27 cellular contexts compared by ENCODE assay signal in the genomic region with DNA sequence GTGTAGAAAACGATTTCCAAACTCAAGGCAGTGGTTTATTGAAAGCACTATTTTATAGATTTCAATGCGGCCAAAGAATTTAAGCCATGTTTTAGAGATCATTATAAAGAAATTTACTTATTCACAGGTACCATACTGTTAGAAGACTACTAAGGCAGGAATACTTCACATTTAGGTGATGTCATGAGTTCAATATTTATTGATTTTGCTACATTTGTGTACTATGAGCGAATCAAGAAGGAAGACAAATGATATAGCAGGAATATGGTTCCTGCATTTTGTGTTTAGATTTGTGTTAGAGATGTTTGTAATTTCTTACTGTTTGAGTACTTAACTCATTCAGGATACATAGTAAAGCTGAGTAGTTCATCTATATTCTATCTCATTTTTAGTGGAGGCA. TPM values are rescaled to one million over a fixed set of nuclear protein-coding genes. Genes with fewer than 3 reads are reported as not detected.
A peak's percentile ranks its signal among the peaks of the same experiment; 100 is the strongest.
DNase-seq lines count a peak whose midpoint lies in the region; ATAC-seq and TF ChIP-seq lines count a peak whose summit lies in the region.
"Had no signal": no experiment of that assay in that cellular context is flagged by ENCODE, and none has a peak within 500 bp of the region (broad histone marks: within the 10 kb centered on the region; RNA-seq: fewer than 3 reads in every experiment).

No MANE protein-coding gene starts in this region.

- POLR2A ChIA-PET in CD8-positive, alpha-beta T cell (lab: Charles Lee) = no interaction called here
- POLR2A ChIA-PET in HEK293 (lab: Yijun Ruan, JAX) = interaction anchor here (0.7 kb wide), 1 partner anchor 635 kb away, joined by 4 read pairs; no protein-coding TSS in a partner anchor

- no peak for ATAC-seq in CD8-positive, alpha-beta T cell
- ATAC-seq in HG02588 (IDR thresholded peaks at IDR 0.05; ENCODE audit: unreplicated experiment) = no peak
- ATAC-seq: HCT116, left lobe of liver, sciatic nerve had no signal

- no peak for TF ChIP-seq POLR2A in uterus (IDR thresholded peaks at IDR 0.05)

- H3K27me3 ChIP-seq in CD8-positive, alpha-beta T cell (ENCODE audit: insufficient read depth, low read length) = no peaks in the 10 kb centered on the region
- H3K27me3 ChIP-seq in uterus = no peaks in the 10 kb centered on the region
- H3K27me3 ChIP-seq: colonic mucosa, SJCRH30, tibial artery had no signal

- H3K36me3 Mint-ChIP-seq in CD8-positive, alpha-beta T cell = peaks cover 15% of the 10 kb centered on the region
- peaks cover 18% of the 10 kb centered on the region for H3K36me3 Mint-ChIP-seq in activated T-helper 2 cell treated with anti-CD3 and anti-CD28 coated beads, Interferon-gamma antibody, Interleukin-2, Interleukin-4, amounts not matched to agents 10 μg/mL and 5 μg/mL and 100 μg/mL, durations not matched to agents 14 hours and 24 hours and 36 hours (ENCODE audit: low read depth)
- H3K36me3 Mint-ChIP-seq in nephron progenitor cell (ENCODE audit: low read depth) = peaks cover 5% of the 10 kb centered on the region
- H3K36me3 Mint-ChIP-seq: activated CD4-positive, alpha-beta memory T cell treated with anti-CD3 and anti-CD28 coated beads for 36 hours had no signal

- no peaks in the 10 kb centered on the region for H3K9me3 Mint-ChIP-seq in CD8-positive, alpha-beta T cell
- no peaks in the 10 kb centered on the region for H3K9me3 Mint-ChIP-seq in activated T-helper 2 cell treated with anti-CD3 and anti-CD28 coated beads, Interferon-gamma antibody, Interleukin-2, Interleukin-4, amounts not matched to agents 10 μg/mL and 5 μg/mL and 100 μg/mL, durations not matched to agents 14 hours and 24 hours and 36 hours
- no peaks in the 10 kb centered on the region for H3K9me3 Mint-ChIP-seq in nephron progenitor cell
- H3K9me3 Mint-ChIP-seq: activated CD4-positive, alpha-beta memory T cell treated with anti-CD3 and anti-CD28 coated beads for 36 hours; activated naive CD8-positive, alpha-beta T cell treated with anti-CD3 and anti-CD28 coated beads, Interleukin-2, amount 10 ng/mL, durations not matched to agents 7 days and 5 days had no signal

- no peak overlapping the region for H3K27ac ChIP-seq in CD8-positive, alpha-beta T cell (ENCODE audit: low read depth, low read length)
- H3K27ac ChIP-seq in HEK293 (ENCODE audit: extremely low read depth, low read depth, low read length) = no peak overlapping the region
- no peak overlapping the region for H3K27ac ChIP-seq in uterus
- H3K27ac ChIP-seq: colonic mucosa, SJCRH30, tibial artery had no signal

- intact Hi-C loops in CD8-positive, alpha-beta T cell (cut with DNase I, micrococcal nuclease) = loop anchor here (10.0 kb wide), 4 partner anchors 342 to 702 kb away; a partner anchor contains a TSS
- intact Hi-C loops in activated T-helper 2 cell treated with anti-CD3 and anti-CD28 coated beads, Interferon-gamma antibody, Interleukin-2, Interleukin-4, amounts not matched to agents 10 μg/mL and 5 μg/mL and 100 μg/mL, durations not matched to agents 14 hours and 24 hours and 36 hours (cut with micrococcal nuclease) = loop anchor here (10.0 kb wide), 1 partner anchor 418 kb away; no protein-coding TSS in a partner anchor
- intact Hi-C loops in uterus (cut with DNase I; ENCODE audit: low total_unique reads) = no loop called here

- H3K9me3 ChIP-seq in CD8-positive, alpha-beta T cell (ENCODE audit: low read length) = no peaks in the 10 kb centered on the region
- H3K9me3 ChIP-seq in HEK293 (ENCODE audit: control insufficient read depth, insufficient read depth, low read depth, low read length) (no peaks in the 10 kb centered on the region), uterus (no peaks in the 10 kb centered on the region)
- H3K9me3 ChIP-seq: colonic mucosa, SJCRH30, tibial artery had no signal

- H3K27ac Mint-ChIP-seq in CD8-positive, alpha-beta T cell = no peak overlapping the region
- H3K27ac Mint-ChIP-seq in activated T-helper 2 cell treated with anti-CD3 and anti-CD28 coated beads, Interferon-gamma antibody, Interleukin-2, Interleukin-4, amounts not matched to agents 10 μg/mL and 5 μg/mL and 100 μg/mL, durations not matched to agents 14 hours and 24 hours and 36 hours = no peak overlapping the region
- no peak overlapping the region for H3K27ac Mint-ChIP-seq in nephron progenitor cell
- H3K27ac Mint-ChIP-seq: activated CD4-positive, alpha-beta memory T cell treated with anti-CD3 and anti-CD28 coated beads for 36 hours; activated naive CD8-positive, alpha-beta T cell treated with anti-CD3 and anti-CD28 coated beads, Interleukin-2, amount 10 ng/mL, durations not matched to agents 7 days and 5 days had no signal

- no peak overlapping the region for H3K4me3 ChIP-seq in CD8-positive, alpha-beta T cell (ENCODE audit: low read depth, low read length)
- no peak overlapping the region for H3K4me3 ChIP-seq in HEK293 (ENCODE audit: low read depth, low read length)
- H3K4me3 ChIP-seq in uterus = no peak overlapping the region
- H3K4me3 ChIP-seq: colonic mucosa, SJCRH30, tibial artery had no signal

- CTCF ChIA-PET in CD8-positive, alpha-beta T cell (lab: Charles Lee) = no interaction called here
- CTCF ChIA-PET in HEK293 (lab: Yijun Ruan, JAX) = no interaction called here

- peaks cover 18% of the 10 kb centered on the region for H3K4me1 ChIP-seq in CD8-positive, alpha-beta T cell (ENCODE audit: insufficient read depth, low read length)
- H3K4me1 ChIP-seq in HEK293 (ENCODE audit: control insufficient read depth, insufficient read depth, low read length) = peaks cover 16% of the 10 kb centered on the region
- H3K4me1 ChIP-seq in uterus = peaks cover 0 to 9% of the 10 kb centered on the region in 2 donors
- H3K4me1 ChIP-seq: colonic mucosa had no signal

- peak overlapping the region; percentile 33 for H3K4me3 Mint-ChIP-seq in CD8-positive, alpha-beta T cell
- H3K4me3 Mint-ChIP-seq in activated T-helper 2 cell treated with anti-CD3 and anti-CD28 coated beads, Interferon-gamma antibody, Interleukin-2, Interleukin-4, amounts not matched to agents 10 μg/mL and 5 μg/mL and 100 μg/mL, durations not matched to agents 14 hours and 24 hours and 36 hours (ENCODE audit: low read depth) = peak overlapping the region; percentile 40
- H3K4me3 Mint-ChIP-seq in nephron progenitor cell = peak overlapping the region; percentile 49
- H3K4me3 Mint-ChIP-seq: activated CD4-positive, alpha-beta memory T cell treated with anti-CD3 and anti-CD28 coated beads for 36 hours had no signal

- peaks cover 24% of the 10 kb centered on the region for H3K4me1 Mint-ChIP-seq in CD8-positive, alpha-beta T cell (ENCODE audit: low read depth)
- peaks cover 15% of the 10 kb centered on the region for H3K4me1 Mint-ChIP-seq in activated T-helper 2 cell treated with anti-CD3 and anti-CD28 coated beads, Interferon-gamma antibody, Interleukin-2, Interleukin-4, amounts not matched to agents 10 μg/mL and 5 μg/mL and 100 μg/mL, durations not matched to agents 14 hours and 24 hours and 36 hours (ENCODE audit: low read depth)
- peaks cover 41% of the 10 kb centered on the region for H3K4me1 Mint-ChIP-seq in nephron progenitor cell

- no peak for DNase-seq in CD8-positive, alpha-beta T cell
- DNase-seq in activated T-helper 2 cell treated with anti-CD3 and anti-CD28 coated beads, Interferon-gamma antibody, Interleukin-2, Interleukin-4, amounts not matched to agents 10 μg/mL and 5 μg/mL and 100 μg/mL, durations not matched to agents 14 hours and 24 hours and 36 hours (ENCODE audit: low spot score) = no peak
- no peak for DNase-seq in nephron progenitor cell
- no peak for DNase-seq in uterus
- DNase-seq in effector CD4-positive, alpha-beta T cell = no peak
- DNase-seq: activated CD4-positive, alpha-beta memory T cell treated with anti-CD3 and anti-CD28 coated beads for 36 hours; activated CD4-positive, alpha-beta T cell treated with anti-CD3 and anti-CD28 coated beads for 1 hour; activated CD8-positive, alpha-beta memory T cell treated with anti-CD3 and anti-CD28 coated beads, Interleukin-2, amount 50 U/mL, for 4 hours; activated effector memory CD4-positive, alpha-beta T cell treated with Interleukin-2 at 50 U/mL for 16 hours; activated naive CD8-positive, alpha-beta T cell treated with anti-CD3 and anti-CD28 coated beads, Interleukin-2, amount 10 ng/mL, durations not matched to agents 7 days and 5 days; C1 segment of cervical spinal cord; colonic mucosa; effector CD8-positive, alpha-beta T cell; mesendoderm; NCI-H1092; NCI-H1694 treated with DMSO at 0.1 percent for 48 hours; NCI-H446 treated with DMSO at 0.1 percent for 48 hours; RPMI8226; SJCRH30; stimulated activated CD4-positive, alpha-beta T cell treated with anti-CD3 and anti-CD28 coated beads, Interleukin-12 subunit alpha, Interleukin-12 subunit beta, amount 100 ng/mL, for 4 hours; stimulated activated CD4-positive, alpha-beta T cell treated with anti-CD3 and anti-CD28 coated beads, Interleukin-2, amount 100 ng/mL, for 48 hours; tibial artery had no signal

- no peaks in the 10 kb centered on the region for H3K27me3 Mint-ChIP-seq in CD8-positive, alpha-beta T cell (ENCODE audit: low read depth)
- H3K27me3 Mint-ChIP-seq in activated T-helper 2 cell treated with anti-CD3 and anti-CD28 coated beads, Interferon-gamma antibody, Interleukin-2, Interleukin-4, amounts not matched to agents 10 μg/mL and 5 μg/mL and 100 μg/mL, durations not matched to agents 14 hours and 24 hours and 36 hours (ENCODE audit: low read depth) = no peaks in the 10 kb centered on the region
- no peaks in the 10 kb centered on the region for H3K27me3 Mint-ChIP-seq in nephron progenitor cell (ENCODE audit: low read depth, poor library complexity)
- H3K27me3 Mint-ChIP-seq: activated CD4-positive, alpha-beta memory T cell treated with anti-CD3 and anti-CD28 coated beads for 36 hours; activated naive CD8-positive, alpha-beta T cell treated with anti-CD3 and anti-CD28 coated beads, Interleukin-2, amount 10 ng/mL, durations not matched to agents 7 days and 5 days had no signal

- no peak for TF ChIP-seq CTCF in CD8-positive, alpha-beta T cell (IDR thresholded peaks at IDR 0.05)
- no peak for TF ChIP-seq CTCF in HEK293 (tag by site-specific recombination; IDR thresholded peaks at IDR 0.05)
- TF ChIP-seq CTCF in nephron progenitor cell (IDR thresholded peaks at IDR 0.05) = no peak
- no peak for TF ChIP-seq CTCF in uterus (IDR thresholded peaks at IDR 0.05)

- H3K36me3 ChIP-seq in CD8-positive, alpha-beta T cell (ENCODE audit: insufficient read depth, low read length) = no peaks in the 10 kb centered on the region
- H3K36me3 ChIP-seq in HEK293 (ENCODE audit: control insufficient read depth in 2 of 2, insufficient read depth in 1 of 2, low read length in 2 of 2) (no peaks in the 10 kb centered on the region), uterus (no peaks in the 10 kb centered on the region)
- H3K36me3 ChIP-seq: colonic mucosa, SJCRH30 had no signal

RNA-seq across cellular contexts. Expression of a gene that starts 1.7 kb away (rescaled TPM):
- total RNA-seq in CD8-positive, alpha-beta T cell = 10 to 100 TPM; 75.4 to 76.1 TPM
- 35.8 and 37.7 TPM in 2 replicates for total RNA-seq in activated T-helper 2 cell treated with anti-CD3 and anti-CD28 coated beads, Interferon-gamma antibody, Interleukin-2, Interleukin-4, amounts not matched to agents 10 μg/mL and 5 μg/mL and 100 μg/mL, durations not matched to agents 14 hours and 24 hours and 36 hours
- 10 to 100 TPM; 45.1 to 94.7 (median 64.3) TPM for total RNA-seq in uterus
